Comparison of ENCODE assay signal across 1 cellular context in the genomic region with DNA sequence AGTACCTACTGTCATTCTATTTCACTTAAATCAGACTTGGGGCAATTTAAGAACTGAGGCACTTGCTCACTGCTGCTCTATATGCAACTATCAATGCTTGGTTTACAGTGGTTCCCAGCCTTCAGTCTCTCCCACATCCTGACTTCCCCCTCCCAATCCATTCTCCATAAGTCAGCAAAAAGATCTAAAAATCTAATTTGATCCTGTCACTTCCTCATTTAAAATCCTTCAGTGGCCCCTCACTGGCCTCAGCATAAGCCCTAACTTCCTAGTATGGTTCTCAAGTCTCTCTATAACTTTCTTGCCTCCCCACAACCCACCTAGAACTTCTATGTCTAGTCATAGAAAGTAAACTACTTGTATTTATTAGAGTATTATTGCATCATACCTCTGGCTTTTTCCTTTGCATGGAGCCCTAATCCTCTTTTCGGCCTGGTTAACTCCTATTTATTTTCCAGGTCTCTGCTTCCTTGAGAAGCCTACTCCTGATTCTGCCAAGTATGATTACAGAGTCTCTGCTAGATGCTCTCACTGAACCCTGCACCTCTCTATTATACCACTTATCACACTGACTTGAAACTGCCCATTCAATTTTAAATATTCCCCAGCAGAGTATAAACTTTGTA.
TF ChIP-seq lines count a peak whose summit lies in the region.

No MANE protein-coding gene starts in this region.

TF ChIP-seq in IMR-90, 13 proteins besides CTCF, POLR2A, EP300 and RAD21:
- TF ChIP-seq CEBPB (IDR thresholded peaks at IDR 0.05; ENCODE audit: low read depth, low read length) = peak; percentile 68
- TF ChIP-seq FOS (IDR thresholded peaks at IDR 0.05; ENCODE audit: low read depth, low read length) = no peak
